Comparison of ENCODE assay signal across 20 cellular contexts in the genomic region with DNA sequence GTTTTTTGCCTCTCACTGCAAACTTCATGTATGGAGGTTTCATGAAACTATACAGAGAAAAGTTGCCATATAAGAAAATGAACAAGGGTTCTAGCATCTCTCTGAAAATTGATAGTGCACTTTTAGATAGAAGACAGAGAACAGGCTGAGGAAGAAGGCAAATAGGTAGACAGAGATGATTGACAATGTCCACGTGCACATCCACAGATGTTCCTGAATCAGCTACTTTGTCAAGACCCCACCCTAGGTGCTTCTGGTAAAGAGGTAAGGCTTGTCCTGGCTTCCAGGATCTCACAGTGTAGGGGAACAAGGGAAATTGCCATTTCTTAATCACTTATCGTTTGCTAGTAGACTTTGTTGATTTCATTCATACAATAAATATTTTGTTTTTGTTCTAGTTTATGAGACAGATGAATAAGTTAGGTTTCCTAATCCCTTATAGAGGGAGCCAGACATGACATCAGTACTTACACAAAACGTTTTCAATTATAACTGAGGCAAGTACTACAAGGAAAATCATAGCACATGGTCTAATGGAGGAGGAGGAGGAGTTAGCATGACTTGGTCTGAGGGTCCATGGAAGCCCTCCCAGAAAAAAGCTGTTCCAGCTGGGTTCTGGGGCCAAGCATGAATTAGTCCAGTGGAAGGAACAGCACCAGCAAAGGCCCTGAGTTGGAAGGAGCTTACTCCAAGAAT.
DNase-seq lines count a peak whose midpoint lies in the region; ATAC-seq and TF ChIP-seq lines count a peak whose summit lies in the region.
"Had no signal": no experiment of that assay in that cellular context is flagged by ENCODE, and none has a peak within 500 bp of the region (broad histone marks: within the 10 kb centered on the region; RNA-seq: fewer than 3 reads in every experiment).

No MANE protein-coding gene starts in this region.

- H3K27me3 Mint-ChIP-seq in activated CD4-positive, alpha-beta T cell treated with anti-CD3 and anti-CD28 coated beads, Interleukin-2, amount 10 ng/mL, durations not matched to agents 24 days and 14 days: no peaks in the 10 kb centered on the region
- peaks cover 3% of the 10 kb centered on the region for H3K27me3 Mint-ChIP-seq in nephron (ENCODE audit: low read depth)
- H3K27me3 Mint-ChIP-seq: activated naive CD8-positive, alpha-beta T cell treated with anti-CD3 and anti-CD28 coated beads, Interleukin-2, amount 50 U/mL, for 24 hours had no signal

- H3K4me1 Mint-ChIP-seq in activated CD4-positive, alpha-beta T cell treated with anti-CD3 and anti-CD28 coated beads, Interleukin-2, amount 10 ng/mL, durations not matched to agents 24 days and 14 days: peaks cover 52% of the 10 kb centered on the region
- peaks cover 15% of the 10 kb centered on the region for H3K4me1 Mint-ChIP-seq in nephron

- no peak for TF ChIP-seq CTCF in ascending aorta (IDR thresholded peaks at IDR 0.05)
- no peak for TF ChIP-seq CTCF in nephron (IDR thresholded peaks at IDR 0.05; ENCODE audit: unreplicated experiment in 3 of 3)
- TF ChIP-seq CTCF in heart right ventricle (IDR thresholded peaks at IDR 0.05): no peak

- no peaks in the 10 kb centered on the region for H3K27me3 ChIP-seq in ascending aorta
- H3K27me3 ChIP-seq in heart right ventricle: no peaks in the 10 kb centered on the region
- H3K27me3 ChIP-seq in right cardiac atrium (ENCODE audit: control insufficient read depth, insufficient read depth): no peaks in the 10 kb centered on the region
- H3K27me3 ChIP-seq: BLaER1 treated with 17β-estradiol and CSF1 and Interleukin-3, amounts not matched to agents 10 nM and 100 nM; right atrium auricular region; testis had no signal

- peak overlapping the region; percentile 19 for H3K4me3 Mint-ChIP-seq in activated CD4-positive, alpha-beta T cell treated with anti-CD3 and anti-CD28 coated beads, Interleukin-2, amount 10 ng/mL, durations not matched to agents 24 days and 14 days
- H3K4me3 Mint-ChIP-seq in nephron: no peak overlapping the region
- H3K4me3 Mint-ChIP-seq: activated naive CD8-positive, alpha-beta T cell treated with anti-CD3 and anti-CD28 coated beads, Interleukin-2, amount 50 U/mL, for 24 hours had no signal

- H3K9me3 Mint-ChIP-seq in activated CD4-positive, alpha-beta T cell treated with anti-CD3 and anti-CD28 coated beads, Interleukin-2, amount 10 ng/mL, durations not matched to agents 24 days and 14 days: peaks cover 21% of the 10 kb centered on the region
- no peaks in the 10 kb centered on the region for H3K9me3 Mint-ChIP-seq in nephron
- H3K9me3 Mint-ChIP-seq: activated naive CD8-positive, alpha-beta T cell treated with anti-CD3 and anti-CD28 coated beads, Interleukin-2, amount 50 U/mL, for 24 hours had no signal

- peak overlapping the region; percentile 68 for H3K27ac Mint-ChIP-seq in activated CD4-positive, alpha-beta T cell treated with anti-CD3 and anti-CD28 coated beads, Interleukin-2, amount 10 ng/mL, durations not matched to agents 24 days and 14 days
- H3K27ac Mint-ChIP-seq in nephron: peak overlapping the region in 2 of 3 experiments; percentile 6 to 22

- no peaks in the 10 kb centered on the region for H3K4me1 ChIP-seq in ascending aorta
- peaks cover 0 to 15% (median 0%) of the 10 kb centered on the region in 9 donors for H3K4me1 ChIP-seq in heart right ventricle
- H3K4me1 ChIP-seq in right cardiac atrium (ENCODE audit: control insufficient read depth, insufficient read depth, low read length): no peaks in the 10 kb centered on the region
- H3K4me1 ChIP-seq: testis had no signal

- ATAC-seq in heart right ventricle (no peak), right cardiac atrium (no peak)

- no peaks in the 10 kb centered on the region for H3K9me3 ChIP-seq in KOPT-K1 (ENCODE audit: insufficient read depth, low read length, poor library complexity, severe bottlenecking)
- H3K9me3 ChIP-seq in ascending aorta: no peaks in the 10 kb centered on the region
- H3K9me3 ChIP-seq in heart right ventricle: no peaks in the 10 kb centered on the region
- no peaks in the 10 kb centered on the region for H3K9me3 ChIP-seq in right cardiac atrium (ENCODE audit: control insufficient read depth, low read length)
- H3K9me3 ChIP-seq: BLaER1 treated with 17β-estradiol and CSF1 and Interleukin-3, amounts not matched to agents 10 nM and 100 nM; right atrium auricular region; testis had no signal

- 74 to 76% methylated on average over 3 of the region's 3 CpGs for WGBS in heart right ventricle, 2 donors
- 70% methylated on average over 3 of the region's 3 CpGs for WGBS in right cardiac atrium

- DNase-seq in activated CD4-positive, alpha-beta T cell treated with anti-CD3 and anti-CD28 coated beads, Interleukin-2, amount 10 ng/mL, durations not matched to agents 24 days and 14 days: no peak
- no peak for DNase-seq in activated CD4-positive, alpha-beta T cell treated with anti-CD3 and anti-CD28 coated beads, Interleukin-2, amount 50 U/mL, for 1 hour
- DNase-seq in ascending aorta (ENCODE audit: low spot score in 2 of 2) (no peak), heart right ventricle (no peak), right cardiac atrium (no peak), NCI-H526 treated with DMSO at 0.1 percent for 48 hours (lab: John Stamatoyannopoulos, UW) (no peak)
- DNase-seq: dermis blood vessel endothelial cell, foreskin melanocyte, NCI-H187, NCI-H774, occipital lobe, SHP77 treated with DMSO at 0.1 percent for 48 hours, testis had no signal

- H3K36me3 ChIP-seq in KOPT-K1 (ENCODE audit: insufficient read depth, low read length) (no peaks in the 10 kb centered on the region), ascending aorta (no peaks in the 10 kb centered on the region), heart right ventricle (no peaks in the 10 kb centered on the region)
- H3K36me3 ChIP-seq: BLaER1 treated with 17β-estradiol and CSF1 and Interleukin-3, amounts not matched to agents 10 nM and 100 nM; right atrium auricular region had no signal

- H3K4me3 ChIP-seq in ascending aorta (no peak overlapping the region), heart right ventricle (no peak overlapping the region), right cardiac atrium (ENCODE audit: low read length) (no peak overlapping the region)
- H3K4me3 ChIP-seq: BLaER1 treated with 17β-estradiol and CSF1 and Interleukin-3, amounts not matched to agents 10 nM and 100 nM; lung; right atrium auricular region; testis had no signal

- peaks cover 3% of the 10 kb centered on the region for H3K36me3 Mint-ChIP-seq in activated CD4-positive, alpha-beta T cell treated with anti-CD3 and anti-CD28 coated beads, Interleukin-2, amount 10 ng/mL, durations not matched to agents 24 days and 14 days (ENCODE audit: low read depth)
- no peaks in the 10 kb centered on the region for H3K36me3 Mint-ChIP-seq in nephron (ENCODE audit: low read depth)

- intact Hi-C loops in activated CD4-positive, alpha-beta T cell treated with anti-CD3 and anti-CD28 coated beads, Interleukin-2, amount 10 ng/mL, durations not matched to agents 24 days and 14 days (cut with micrococcal nuclease): loop anchor here (2.0 to 5.0 kb wide), 3 partner anchors 21 to 1548 kb away; no protein-coding TSS in a partner anchor
- intact Hi-C loops in ascending aorta (cut with DNase I): no loop called here
- intact Hi-C loops in heart right ventricle (cut with DNase I): loop anchor here in 1 of 10 donors (5.0 kb wide), 1 partner anchor 1932 kb away; no protein-coding TSS in a partner anchor
- intact Hi-C loops in right cardiac atrium (cut with DNase I): no loop called here

- H3K27ac ChIP-seq in KOPT-K1 (ENCODE audit: low read depth, low read length, poor library complexity, severe bottlenecking): peak overlapping the region; percentile 54
- H3K27ac ChIP-seq in ascending aorta: peak overlapping the region; percentile 44 to 55
- no peak overlapping the region for H3K27ac ChIP-seq in heart right ventricle
- no peak overlapping the region for H3K27ac ChIP-seq in right cardiac atrium (ENCODE audit: low read length)
- H3K27ac ChIP-seq: BLaER1 treated with 17β-estradiol and CSF1 and Interleukin-3, amounts not matched to agents 10 nM and 100 nM; HL-60; right atrium auricular region; testis had no signal

Comparison
In these comparisons a context has a peak if more than half of its experiments do, and no peak if none do; other contexts are left out.
1. H3K27ac ChIP-seq: peak in KOPT-K1 (single experiment) and ascending aorta (2 of 2); none in heart right ventricle (0 of 10) and right cardiac atrium (single experiment).